In the genomic region with DNA sequence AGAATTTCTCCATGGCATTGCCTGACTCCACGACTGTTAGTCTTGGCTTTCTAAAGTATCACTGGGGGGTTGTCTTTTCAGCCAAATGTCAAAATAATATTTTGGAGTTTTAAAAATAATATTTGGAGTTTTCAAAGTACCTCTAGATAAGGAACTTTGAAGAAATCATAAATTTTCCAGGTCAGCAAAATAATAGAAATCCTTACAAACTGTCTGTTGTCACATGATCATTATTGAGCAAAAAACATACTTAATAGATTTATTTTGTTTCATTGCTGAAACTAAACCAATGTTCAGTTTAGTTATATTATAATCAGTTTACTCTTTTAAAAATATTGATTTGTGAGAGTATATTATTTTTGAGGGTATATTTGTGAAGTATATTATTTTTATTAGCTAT, we compare ENCODE assay signal across 33 cellular contexts.
"Had no signal": no experiment of that assay in that cellular context is flagged by ENCODE, and none has a peak within 500 bp of the region (broad histone marks: within the 10 kb centered on the region; RNA-seq: fewer than 3 reads in every experiment).

No MANE protein-coding gene starts in this region.

- H3K27ac ChIP-seq: brain microvascular endothelial cell, esophagus muscularis mucosa, foreskin keratinocyte, gastroesophageal sphincter, heart right ventricle, VCaP had no signal

- H3K9me3 Mint-ChIP-seq: activated CD8-positive, alpha-beta T cell treated with anti-CD3 and anti-CD28 coated beads for 36 hours; activated T-cell treated with anti-CD3 and anti-CD28 coated beads, Interleukin-2, amount 50 U/mL, for 4 hours; activated T-helper 17 cell treated with anti-CD3 and anti-CD28 coated beads, Interleukin-2, amount 50 U/mL, for 72 hours; central memory CD8-positive, alpha-beta T cell; effector memory CD8-positive, alpha-beta T cell; T-cell; T-helper 1 cell treated with Interleukin-12 subunit alpha and Interleukin-12 subunit beta and Interleukin-4 antibody, amounts not matched to agents 30 μg/mL and 1 μg/mL, for 36 hours; WTC11 had no signal

- H3K27me3 Mint-ChIP-seq: activated CD8-positive, alpha-beta T cell treated with anti-CD3 and anti-CD28 coated beads for 36 hours; activated naive CD8-positive, alpha-beta T cell; activated T-helper 17 cell treated with anti-CD3 and anti-CD28 coated beads, Interleukin-2, amount 50 U/mL, for 72 hours; central memory CD8-positive, alpha-beta T cell; effector memory CD8-positive, alpha-beta T cell; T-cell had no signal

- H3K4me1 ChIP-seq: esophagus muscularis mucosa, gastroesophageal sphincter, heart right ventricle had no signal

- H3K9me3 ChIP-seq: esophagus muscularis mucosa, gastroesophageal sphincter, heart right ventricle had no signal

- H3K4me3 ChIP-seq: esophagus muscularis mucosa, gastroesophageal sphincter, heart right ventricle had no signal

- ATAC-seq: activated CD8-positive, alpha-beta T cell treated with anti-CD3 and anti-CD28 coated beads for 36 hours; activated T-cell treated with anti-CD3 and anti-CD28 coated beads, Interleukin-2, amount 50 U/mL, for 4 hours; activated T-helper 17 cell treated with anti-CD3 and anti-CD28 coated beads, Interleukin-2, amount 50 U/mL, for 72 hours; effector memory CD8-positive, alpha-beta T cell; foreskin keratinocyte; gastroesophageal sphincter; heart right ventricle; T-cell; WTC11 had no signal

- FAIRE-seq: astrocyte, bronchial epithelial cell had no signal

- H3K27ac Mint-ChIP-seq: activated CD8-positive, alpha-beta T cell treated with anti-CD3 and anti-CD28 coated beads for 36 hours; activated naive CD8-positive, alpha-beta T cell; activated T-helper 17 cell treated with anti-CD3 and anti-CD28 coated beads, Interleukin-2, amount 50 U/mL, for 72 hours; effector memory CD8-positive, alpha-beta T cell; T-cell; T-helper 1 cell treated with Interleukin-12 subunit alpha and Interleukin-12 subunit beta and Interleukin-4 antibody, amounts not matched to agents 30 μg/mL and 1 μg/mL, for 36 hours; WTC11 had no signal

- DNase-seq: activated CD4-positive, alpha-beta T cell treated with anti-CD3 and anti-CD28 coated beads for 1 hour; activated CD4-positive, alpha-beta T cell treated with anti-CD3 and anti-CD28 coated beads for 4 hours; activated CD4-positive, alpha-beta T cell treated with anti-CD3 and anti-CD28 coated beads, Interleukin-2, amount 50 U/mL, for 1 hour; activated CD4-positive, alpha-beta T cell treated with anti-CD3 and anti-CD28 coated beads, Interleukin-2, amount 50 U/mL, for 48 hours; activated CD8-positive, alpha-beta memory T cell treated with anti-CD3 and anti-CD28 coated beads for 24 hours; activated CD8-positive, alpha-beta T cell treated with anti-CD3 and anti-CD28 coated beads for 36 hours; activated effector memory CD4-positive, alpha-beta T cell treated with Interleukin-2 at 50 U/mL for 16 hours; activated gamma-delta T cell treated with Interleukin-2 at 50 U/mL for 16 hours; activated naive CD4-positive, alpha-beta T cell treated with anti-CD3 and anti-CD28 coated beads, Interleukin-2, amount 50 U/mL, for 16 hours; activated naive CD4-positive, alpha-beta T cell treated with Interleukin-2 at 50 U/mL for 16 hours; activated T-cell treated with anti-CD3 and anti-CD28 coated beads, Interleukin-2, amount 50 U/mL, for 4 hours; amniotic stem cell; anterior cingulate cortex; brain microvascular endothelial cell; cortex of kidney; dermis blood vessel endothelial cell; effector CD4-positive, alpha-beta T cell; effector memory CD8-positive, alpha-beta T cell; erythroblast; foreskin keratinocyte; heart right ventricle; T-cell; T1000 had no signal

- H3K36me3 Mint-ChIP-seq: WTC11 had no signal

- H3K4me3 Mint-ChIP-seq: activated CD8-positive, alpha-beta T cell treated with anti-CD3 and anti-CD28 coated beads for 36 hours; activated naive CD8-positive, alpha-beta T cell; activated T-cell treated with anti-CD3 and anti-CD28 coated beads, Interleukin-2, amount 50 U/mL, for 4 hours; activated T-helper 17 cell treated with anti-CD3 and anti-CD28 coated beads, Interleukin-2, amount 50 U/mL, for 72 hours; central memory CD8-positive, alpha-beta T cell; effector memory CD8-positive, alpha-beta T cell; T-cell; T-helper 1 cell treated with Interleukin-12 subunit alpha and Interleukin-12 subunit beta and Interleukin-4 antibody, amounts not matched to agents 30 μg/mL and 1 μg/mL, for 36 hours; WTC11 had no signal

- H3K4me1 Mint-ChIP-seq: activated T-helper 17 cell treated with anti-CD3 and anti-CD28 coated beads, Interleukin-2, amount 50 U/mL, for 72 hours; central memory CD8-positive, alpha-beta T cell; T-cell had no signal
